In the genomic region with DNA sequence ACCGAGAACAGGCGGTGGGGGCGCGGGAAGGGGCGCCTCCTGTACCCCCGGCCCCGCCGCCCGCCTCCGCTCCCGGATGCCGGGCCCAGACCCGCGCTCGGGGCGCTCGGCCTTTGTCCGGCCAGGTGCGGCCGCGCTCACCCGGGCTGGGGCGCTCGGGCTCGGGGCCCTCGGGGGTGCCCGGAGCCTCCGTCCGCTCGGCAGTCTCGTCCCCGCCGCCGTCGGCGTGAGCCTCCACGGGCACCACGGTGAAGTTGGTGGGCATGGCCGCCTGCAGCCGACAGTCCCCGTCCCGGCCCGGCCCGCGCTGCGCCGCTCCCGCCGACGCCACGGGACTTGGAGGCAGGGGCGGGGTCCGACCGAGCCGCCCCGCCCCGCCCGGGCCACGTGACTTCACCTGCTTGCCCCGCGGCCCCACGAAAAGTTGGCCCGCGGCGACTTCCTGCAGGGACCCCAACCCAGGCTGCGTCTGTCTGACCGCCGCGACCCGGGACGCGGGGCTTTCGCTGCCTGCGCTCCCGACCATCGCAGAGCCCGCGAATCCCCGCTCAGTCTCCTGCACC, we compare ENCODE assay signal across 2 cellular contexts.
TF ChIP-seq lines count a peak whose summit lies in the region.

A gene (minus strand): TSS at position 337 of the 563 bp plus-strand sequence. CDS start 72 bp downstream, at position 265.

TF ChIP-seq in WTC11, 78 proteins besides CTCF, POLR2A, EP300 and RAD21 (continued from another document):
- TF ChIP-seq ZNF263 (CRISPR knock-in tag; IDR thresholded peaks at IDR 0.05; ENCODE audit: low read depth) (no peak), NR3C1 (CRISPR knock-in tag; conservative IDR thresholded peaks at IDR 0.05; ENCODE audit: low read depth) (0 out of 2 replicates have a peak, but pooled peaks have one; percentile 55)

TF ChIP-seq in HepG2, 621 proteins besides CTCF, POLR2A, EP300 and RAD21 (continued from another document and continues in another):
- TF ChIP-seq, protein P1, sequence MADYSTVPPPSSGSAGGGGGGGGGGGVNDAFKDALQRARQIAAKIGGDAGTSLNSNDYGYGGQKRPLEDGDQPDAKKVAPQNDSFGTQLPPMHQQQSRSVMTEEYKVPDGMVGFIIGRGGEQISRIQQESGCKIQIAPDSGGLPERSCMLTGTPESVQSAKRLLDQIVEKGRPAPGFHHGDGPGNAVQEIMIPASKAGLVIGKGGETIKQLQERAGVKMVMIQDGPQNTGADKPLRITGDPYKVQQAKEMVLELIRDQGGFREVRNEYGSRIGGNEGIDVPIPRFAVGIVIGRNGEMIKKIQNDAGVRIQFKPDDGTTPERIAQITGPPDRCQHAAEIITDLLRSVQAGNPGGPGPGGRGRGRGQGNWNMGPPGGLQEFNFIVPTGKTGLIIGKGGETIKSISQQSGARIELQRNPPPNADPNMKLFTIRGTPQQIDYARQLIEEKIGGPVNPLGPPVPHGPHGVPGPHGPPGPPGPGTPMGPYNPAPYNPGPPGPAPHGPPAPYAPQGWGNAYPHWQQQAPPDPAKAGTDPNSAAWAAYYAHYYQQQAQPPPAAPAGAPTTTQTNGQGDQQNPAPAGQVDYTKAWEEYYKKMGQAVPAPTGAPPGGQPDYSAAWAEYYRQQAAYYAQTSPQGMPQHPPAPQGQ (CRISPR knock-in tag; IDR thresholded peaks at IDR 0.05; ENCODE audit: borderline replicate concordance), result no peak
- TF ChIP-seq PHF8 (CRISPR knock-in tag; IDR thresholded peaks at IDR 0.05) (peak; percentile 27; the same call in 1 of the 2 replicates), ZFY (CRISPR knock-in tag; IDR thresholded peaks at IDR 0.05) (peak; percentile 88), PRMT3 (CRISPR knock-in tag; IDR thresholded peaks at IDR 0.05; ENCODE audit: borderline replicate concordance, low read depth) (0 out of 2 replicates have a peak, but pooled peaks have one; percentile 53), ARNT2 (CRISPR knock-in tag; IDR thresholded peaks at IDR 0.05; ENCODE audit: low read depth) (0 out of 2 replicates have a peak, but pooled peaks have one; percentile 38), ZNF563 (CRISPR knock-in tag; IDR thresholded peaks at IDR 0.05) (peak; percentile 67; the same call in 1 of the 2 replicates), ZNF768 (CRISPR knock-in tag; IDR thresholded peaks at IDR 0.05) (no peak), JDP2 (CRISPR knock-in tag; IDR thresholded peaks at IDR 0.05; ENCODE audit: borderline replicate concordance) (no peak; the same call in 1 of the 2 replicates), RBFOX2 (IDR thresholded peaks at IDR 0.05; ENCODE audit: low read depth, low read length) (peak; percentile 81), HIVEP1 (CRISPR knock-in tag; IDR thresholded peaks at IDR 0.05) (no peak), ZNF777 (CRISPR knock-in tag; IDR thresholded peaks at IDR 0.05) (peak; percentile 84), YEATS4 (CRISPR knock-in tag; IDR thresholded peaks at IDR 0.05; ENCODE audit: borderline replicate concordance) (peak; percentile 57; the same call in 1 of the 2 replicates), SAP130 (CRISPR knock-in tag; IDR thresholded peaks at IDR 0.05; ENCODE audit: low read depth) (peak; percentile 49), MAFF (IDR thresholded peaks at IDR 0.05; ENCODE audit: low read depth, low read length) (no peak), PCBP2 (optimal IDR thresholded peaks at IDR 0.05; ENCODE audit: low read depth, low read length, poor library complexity, severe bottlenecking) (no peak), ZFX (CRISPR knock-in tag; IDR thresholded peaks at IDR 0.05; ENCODE audit: low read depth) (peak; percentile 75), MATR3 (CRISPR knock-in tag; IDR thresholded peaks at IDR 0.05) (no peak), IRF2 (CRISPR knock-in tag; IDR thresholded peaks at IDR 0.05) (no peak), ZNF776 (CRISPR knock-in tag; IDR thresholded peaks at IDR 0.05) (no peak), HNRNPL (IDR thresholded peaks at IDR 0.05; ENCODE audit: low read depth, low read length) (no peak), SP4 (CRISPR knock-in tag; IDR thresholded peaks at IDR 0.05) (0 out of 2 replicates have a peak, but pooled peaks have one; percentile 45), SP5 (CRISPR knock-in tag; IDR thresholded peaks at IDR 0.05; ENCODE audit: borderline replicate concordance, low read depth) (peak; percentile 49; the same call in 1 of the 2 replicates), CAMTA2 (CRISPR knock-in tag; IDR thresholded peaks at IDR 0.05; ENCODE audit: borderline replicate concordance) (no peak), BHLHE40 (IDR thresholded peaks at IDR 0.05; ENCODE audit: low read length) (peak; percentile 47; the same call in 1 of the 2 replicates), SP1 (IDR thresholded peaks at IDR 0.05) (no peak), SP1 (CRISPR knock-in tag; IDR thresholded peaks at IDR 0.05) (0 out of 2 replicates have a peak, but pooled peaks have one; percentile 16), SIN3A (IDR thresholded peaks at IDR 0.05; ENCODE audit: borderline replicate concordance, low read depth, low read length) (peak; percentile 15; the same call in 1 of the 2 replicates), POLR2AphosphoS5 (IDR thresholded peaks at IDR 0.05; ENCODE audit: low read depth, low read length) (peak; percentile 43; the same call in 1 of the 2 replicates), NONO (IDR thresholded peaks at IDR 0.05) (no peak), NONO (CRISPR knock-in tag; conservative IDR thresholded peaks at IDR 0.05) (peak; percentile 34; the same call in 1 of the 2 replicates), TAF1 (CRISPR knock-in tag; IDR thresholded peaks at IDR 0.05) (peak; percentile 21; the same call in 1 of the 2 replicates), MBNL3 (CRISPR knock-in tag; conservative IDR thresholded peaks at IDR 0.05) (no peak), ZNF451 (CRISPR knock-in tag; IDR thresholded peaks at IDR 0.05) (peak; percentile 60; the same call in 1 of the 2 replicates)
- TF ChIP-seq, protein P2, sequence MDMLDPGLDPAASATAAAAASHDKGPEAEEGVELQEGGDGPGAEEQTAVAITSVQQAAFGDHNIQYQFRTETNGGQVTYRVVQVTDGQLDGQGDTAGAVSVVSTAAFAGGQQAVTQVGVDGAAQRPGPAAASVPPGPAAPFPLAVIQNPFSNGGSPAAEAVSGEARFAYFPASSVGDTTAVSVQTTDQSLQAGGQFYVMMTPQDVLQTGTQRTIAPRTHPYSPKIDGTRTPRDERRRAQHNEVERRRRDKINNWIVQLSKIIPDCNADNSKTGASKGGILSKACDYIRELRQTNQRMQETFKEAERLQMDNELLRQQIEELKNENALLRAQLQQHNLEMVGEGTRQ (IDR thresholded peaks at IDR 0.05; ENCODE audit: low read depth, low read length), result peak; percentile 74
- TF ChIP-seq, protein P2 (CRISPR knock-in tag; IDR thresholded peaks at IDR 0.05; ENCODE audit: borderline replicate concordance), result peak; percentile 49; the same call in 1 of the 2 replicates
- TF ChIP-seq, protein P3, sequence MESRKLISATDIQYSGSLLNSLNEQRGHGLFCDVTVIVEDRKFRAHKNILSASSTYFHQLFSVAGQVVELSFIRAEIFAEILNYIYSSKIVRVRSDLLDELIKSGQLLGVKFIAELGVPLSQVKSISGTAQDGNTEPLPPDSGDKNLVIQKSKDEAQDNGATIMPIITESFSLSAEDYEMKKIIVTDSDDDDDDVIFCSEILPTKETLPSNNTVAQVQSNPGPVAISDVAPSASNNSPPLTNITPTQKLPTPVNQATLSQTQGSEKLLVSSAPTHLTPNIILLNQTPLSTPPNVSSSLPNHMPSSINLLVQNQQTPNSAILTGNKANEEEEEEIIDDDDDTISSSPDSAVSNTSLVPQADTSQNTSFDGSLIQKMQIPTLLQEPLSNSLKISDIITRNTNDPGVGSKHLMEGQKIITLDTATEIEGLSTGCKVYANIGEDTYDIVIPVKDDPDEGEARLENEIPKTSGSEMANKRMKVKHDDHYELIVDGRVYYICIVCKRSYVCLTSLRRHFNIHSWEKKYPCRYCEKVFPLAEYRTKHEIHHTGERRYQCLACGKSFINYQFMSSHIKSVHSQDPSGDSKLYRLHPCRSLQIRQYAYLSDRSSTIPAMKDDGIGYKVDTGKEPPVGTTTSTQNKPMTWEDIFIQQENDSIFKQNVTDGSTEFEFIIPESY (CRISPR knock-in tag; IDR thresholded peaks at IDR 0.05), result no peak
- TF ChIP-seq, protein P4, sequence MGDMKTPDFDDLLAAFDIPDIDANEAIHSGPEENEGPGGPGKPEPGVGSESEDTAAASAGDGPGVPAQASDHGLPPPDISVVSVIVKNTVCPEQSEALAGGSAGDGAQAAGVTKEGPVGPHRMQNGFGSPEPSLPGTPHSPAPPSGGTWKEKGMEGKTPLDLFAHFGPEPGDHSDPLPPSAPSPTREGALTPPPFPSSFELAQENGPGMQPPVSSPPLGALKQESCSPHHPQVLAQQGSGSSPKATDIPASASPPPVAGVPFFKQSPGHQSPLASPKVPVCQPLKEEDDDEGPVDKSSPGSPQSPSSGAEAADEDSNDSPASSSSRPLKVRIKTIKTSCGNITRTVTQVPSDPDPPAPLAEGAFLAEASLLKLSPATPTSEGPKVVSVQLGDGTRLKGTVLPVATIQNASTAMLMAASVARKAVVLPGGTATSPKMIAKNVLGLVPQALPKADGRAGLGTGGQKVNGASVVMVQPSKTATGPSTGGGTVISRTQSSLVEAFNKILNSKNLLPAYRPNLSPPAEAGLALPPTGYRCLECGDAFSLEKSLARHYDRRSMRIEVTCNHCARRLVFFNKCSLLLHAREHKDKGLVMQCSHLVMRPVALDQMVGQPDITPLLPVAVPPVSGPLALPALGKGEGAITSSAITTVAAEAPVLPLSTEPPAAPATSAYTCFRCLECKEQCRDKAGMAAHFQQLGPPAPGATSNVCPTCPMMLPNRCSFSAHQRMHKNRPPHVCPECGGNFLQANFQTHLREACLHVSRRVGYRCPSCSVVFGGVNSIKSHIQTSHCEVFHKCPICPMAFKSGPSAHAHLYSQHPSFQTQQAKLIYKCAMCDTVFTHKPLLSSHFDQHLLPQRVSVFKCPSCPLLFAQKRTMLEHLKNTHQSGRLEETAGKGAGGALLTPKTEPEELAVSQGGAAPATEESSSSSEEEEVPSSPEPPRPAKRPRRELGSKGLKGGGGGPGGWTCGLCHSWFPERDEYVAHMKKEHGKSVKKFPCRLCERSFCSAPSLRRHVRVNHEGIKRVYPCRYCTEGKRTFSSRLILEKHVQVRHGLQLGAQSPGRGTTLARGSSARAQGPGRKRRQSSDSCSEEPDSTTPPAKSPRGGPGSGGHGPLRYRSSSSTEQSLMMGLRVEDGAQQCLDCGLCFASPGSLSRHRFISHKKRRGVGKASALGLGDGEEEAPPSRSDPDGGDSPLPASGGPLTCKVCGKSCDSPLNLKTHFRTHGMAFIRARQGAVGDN (CRISPR knock-in tag; IDR thresholded peaks at IDR 0.05), result peak; percentile 33; the same call in 1 of the 2 replicates
- TF ChIP-seq, protein P5, sequence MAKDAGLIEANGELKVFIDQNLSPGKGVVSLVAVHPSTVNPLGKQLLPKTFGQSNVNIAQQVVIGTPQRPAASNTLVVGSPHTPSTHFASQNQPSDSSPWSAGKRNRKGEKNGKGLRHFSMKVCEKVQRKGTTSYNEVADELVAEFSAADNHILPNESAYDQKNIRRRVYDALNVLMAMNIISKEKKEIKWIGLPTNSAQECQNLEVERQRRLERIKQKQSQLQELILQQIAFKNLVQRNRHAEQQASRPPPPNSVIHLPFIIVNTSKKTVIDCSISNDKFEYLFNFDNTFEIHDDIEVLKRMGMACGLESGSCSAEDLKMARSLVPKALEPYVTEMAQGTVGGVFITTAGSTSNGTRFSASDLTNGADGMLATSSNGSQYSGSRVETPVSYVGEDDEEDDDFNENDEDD (CRISPR knock-in tag; IDR thresholded peaks at IDR 0.05; ENCODE audit: borderline replicate concordance), result peak; percentile 18; the same call in 1 of the 2 replicates
- TF ChIP-seq, protein P6, sequence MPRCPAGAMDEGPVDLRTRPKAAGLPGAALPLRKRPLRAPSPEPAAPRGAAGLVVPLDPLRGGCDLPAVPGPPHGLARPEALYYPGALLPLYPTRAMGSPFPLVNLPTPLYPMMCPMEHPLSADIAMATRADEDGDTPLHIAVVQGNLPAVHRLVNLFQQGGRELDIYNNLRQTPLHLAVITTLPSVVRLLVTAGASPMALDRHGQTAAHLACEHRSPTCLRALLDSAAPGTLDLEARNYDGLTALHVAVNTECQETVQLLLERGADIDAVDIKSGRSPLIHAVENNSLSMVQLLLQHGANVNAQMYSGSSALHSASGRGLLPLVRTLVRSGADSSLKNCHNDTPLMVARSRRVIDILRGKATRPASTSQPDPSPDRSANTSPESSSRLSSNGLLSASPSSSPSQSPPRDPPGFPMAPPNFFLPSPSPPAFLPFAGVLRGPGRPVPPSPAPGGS (CRISPR knock-in tag; IDR thresholded peaks at IDR 0.05), result no peak
- TF ChIP-seq, protein P7, sequence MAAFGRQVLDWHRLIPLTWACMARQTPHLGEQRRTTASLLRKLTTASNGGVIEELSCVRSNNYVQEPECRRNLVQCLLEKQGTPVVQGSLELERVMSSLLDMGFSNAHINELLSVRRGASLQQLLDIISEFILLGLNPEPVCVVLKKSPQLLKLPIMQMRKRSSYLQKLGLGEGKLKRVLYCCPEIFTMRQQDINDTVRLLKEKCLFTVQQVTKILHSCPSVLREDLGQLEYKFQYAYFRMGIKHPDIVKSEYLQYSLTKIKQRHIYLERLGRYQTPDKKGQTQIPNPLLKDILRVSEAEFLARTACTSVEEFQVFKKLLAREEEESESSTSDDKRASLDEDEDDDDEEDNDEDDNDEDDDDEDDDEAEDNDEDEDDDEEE (CRISPR knock-in tag; IDR thresholded peaks at IDR 0.05), result no peak
- TF ChIP-seq, protein P8, sequence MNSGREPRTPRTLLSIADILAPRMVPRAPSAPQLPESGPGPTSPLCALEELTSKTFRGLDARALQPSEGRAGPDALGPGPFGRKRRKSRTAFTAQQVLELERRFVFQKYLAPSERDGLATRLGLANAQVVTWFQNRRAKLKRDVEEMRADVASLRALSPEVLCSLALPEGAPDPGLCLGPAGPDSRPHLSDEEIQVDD (CRISPR knock-in tag; IDR thresholded peaks at IDR 0.05; ENCODE audit: borderline replicate concordance), result no peak
- TF ChIP-seq, protein P9, sequence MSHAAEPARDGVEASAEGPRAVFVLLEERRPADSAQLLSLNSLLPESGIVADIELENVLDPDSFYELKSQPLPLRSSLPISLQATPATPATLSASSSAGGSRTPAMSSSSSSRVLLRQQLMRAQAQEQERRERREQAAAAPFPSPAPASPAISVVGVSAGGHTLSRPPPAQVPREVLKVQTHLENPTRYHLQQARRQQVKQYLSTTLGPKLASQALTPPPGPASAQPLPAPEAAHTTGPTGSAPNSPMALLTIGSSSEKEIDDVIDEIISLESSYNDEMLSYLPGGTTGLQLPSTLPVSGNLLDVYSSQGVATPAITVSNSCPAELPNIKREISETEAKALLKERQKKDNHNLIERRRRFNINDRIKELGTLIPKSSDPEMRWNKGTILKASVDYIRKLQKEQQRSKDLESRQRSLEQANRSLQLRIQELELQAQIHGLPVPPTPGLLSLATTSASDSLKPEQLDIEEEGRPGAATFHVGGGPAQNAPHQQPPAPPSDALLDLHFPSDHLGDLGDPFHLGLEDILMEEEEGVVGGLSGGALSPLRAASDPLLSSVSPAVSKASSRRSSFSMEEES (CRISPR knock-in tag; IDR thresholded peaks at IDR 0.05), result no peak
